ENCODE assay signal across 16 cellular contexts in the genomic region with DNA sequence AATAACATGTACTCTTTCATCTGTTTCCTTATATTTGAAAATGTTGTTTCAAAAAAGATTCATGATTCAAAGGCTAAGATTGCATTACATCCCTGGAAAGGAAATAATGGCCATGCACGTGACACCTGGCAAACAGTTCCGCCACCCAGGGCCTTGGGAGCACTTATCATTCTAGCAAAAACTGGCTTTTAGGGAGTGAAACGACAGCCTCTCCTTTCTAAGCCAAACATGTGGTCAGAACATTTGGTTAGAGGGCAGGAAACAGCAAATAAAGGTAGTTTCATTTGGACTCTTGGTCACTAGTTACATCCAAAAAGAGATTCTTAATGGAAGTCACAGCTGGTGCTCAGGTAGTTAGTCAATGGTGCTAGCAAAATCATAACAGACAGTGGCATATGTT.
DNase-seq lines count a peak whose midpoint lies in the region; ATAC-seq and TF ChIP-seq lines count a peak whose summit lies in the region.
"Had no signal": no experiment of that assay in that cellular context is flagged by ENCODE, and none has a peak within 500 bp of the region (broad histone marks: within the 10 kb centered on the region; RNA-seq: fewer than 3 reads in every experiment).

No MANE protein-coding gene starts in this region.

- no peaks in the 10 kb centered on the region for H4K20me1 ChIP-seq in PC-9 (ENCODE audit: insufficient read depth)

- H3K4me3 ChIP-seq in ACC112 (ENCODE audit: low read depth, low read length) (peak overlapping the region; percentile 21; the same call in 1 of the 2 replicates), adipocyte (ENCODE audit: low read length) (no peak overlapping the region), gastroesophageal sphincter (no peak overlapping the region), psoas muscle (no peak overlapping the region), PC-9 (no peak overlapping the region)
- H3K4me3 ChIP-seq: Peyer's patch, skin epidermis had no signal

- H3K4me2 ChIP-seq in PC-9: no peak overlapping the region

- H3K27ac Mint-ChIP-seq in activated naive CD4-positive, alpha-beta T cell treated with anti-CD3 and anti-CD28 coated beads for 36 hours: no peak overlapping the region
- H3K27ac Mint-ChIP-seq: T-helper 1 cell treated with Interleukin-12 subunit alpha and Interleukin-12 subunit beta and Interleukin-4 antibody, amounts not matched to agents 30 μg/mL and 1 μg/mL, for 36 hours had no signal

- H3F3A ChIP-seq in PC-9 (ENCODE audit: insufficient read depth, low read depth): no peaks in the 10 kb centered on the region

- H3K36me3 ChIP-seq in ACC112 (ENCODE audit: insufficient read depth, low read length) (no peaks in the 10 kb centered on the region), adipocyte (ENCODE audit: control insufficient read depth, insufficient read depth, low read length, severe bottlenecking) (no peaks in the 10 kb centered on the region), gastroesophageal sphincter (no peaks in the 10 kb centered on the region), psoas muscle (ENCODE audit: insufficient read depth in 1 of 2, low read depth in 1 of 2) (no peaks in the 10 kb centered on the region), PC-9 (ENCODE audit: low read depth) (no peaks in the 10 kb centered on the region)
- H3K36me3 ChIP-seq: Peyer's patch had no signal

- no peak for TF ChIP-seq EP300 in gastroesophageal sphincter (IDR thresholded peaks at IDR 0.05)

- H3K27ac ChIP-seq in ACC112 (ENCODE audit: low read depth, low read length): peak overlapping the region; percentile 59
- H3K27ac ChIP-seq in gastroesophageal sphincter: peak overlapping the region in 3 of 4 donors; percentile 39 to 57 (median 57)
- H3K27ac ChIP-seq in psoas muscle: peak overlapping the region; percentile 30
- no peak overlapping the region for H3K27ac ChIP-seq in PC-9

- H2AFZ ChIP-seq in ACC112 (ENCODE audit: low read length, unreplicated experiment): peak overlapping the region; percentile 20
- no peak overlapping the region for H2AFZ ChIP-seq in PC-9

- H3K4me3 Mint-ChIP-seq in activated naive CD4-positive, alpha-beta T cell treated with anti-CD3 and anti-CD28 coated beads for 36 hours: no peak overlapping the region
- H3K4me3 Mint-ChIP-seq: T-helper 1 cell treated with Interleukin-12 subunit alpha and Interleukin-12 subunit beta and Interleukin-4 antibody, amounts not matched to agents 30 μg/mL and 1 μg/mL, for 36 hours had no signal

- H3K4me1 ChIP-seq in ACC112 (ENCODE audit: control insufficient read depth, insufficient read depth, low read length, unreplicated experiment) (peaks cover 46% of the 10 kb centered on the region), adipocyte (ENCODE audit: control insufficient read depth, insufficient read depth, low read length) (peaks cover 35% of the 10 kb centered on the region), gastroesophageal sphincter (peaks cover 0 to 4% (median 0%) of the 10 kb centered on the region in 3 donors), psoas muscle (no peaks in the 10 kb centered on the region), PC-9 (replicated peaks; ENCODE audit: insufficient read depth) (no peaks in the 10 kb centered on the region)
- H3K4me1 ChIP-seq: Peyer's patch had no signal

- POLR2A ChIA-PET in PC-9 (lab: Charles Lee; ENCODE audit: unreplicated experiment): no interaction called here

- intact Hi-C loops in psoas muscle (cut with DNase I): no loop called here
- intact Hi-C loops in activated naive CD4-positive, alpha-beta T cell treated with anti-CD3 and anti-CD28 coated beads for 36 hours (cut with micrococcal nuclease): loop anchor here (5.0 kb wide), 2 partner anchors 33 to 93 kb away; no protein-coding TSS in a partner anchor
- intact Hi-C loops in PC-9 (cut with micrococcal nuclease; ENCODE audit: unreplicated experiment): no loop called here

- WGBS in gastroesophageal sphincter (ENCODE audit: low coverage in 1 of 2), 2 donors: 41 to 62% methylated on average over 3 of the region's 3 CpGs
- WGBS in psoas muscle, 3 donors: 16 to 29% (median 20%) methylated on average over 3 of the region's 3 CpGs

- no peaks in the 10 kb centered on the region for H3K79me2 ChIP-seq in ACC112 (ENCODE audit: control insufficient read depth, insufficient read depth, low read length, unreplicated experiment)
- no peaks in the 10 kb centered on the region for H3K79me2 ChIP-seq in PC-9 (ENCODE audit: low read depth)

- DNase-seq in adipocyte (ENCODE audit: low read depth) (no peak), psoas muscle (peak; percentile 59 to 66), EL (no peak), PC-9 (no peak), retina (no peak)
- no peak for DNase-seq in activated naive CD4-positive, alpha-beta T cell treated with anti-CD3 and anti-CD28 coated beads for 36 hours
- DNase-seq: activated CD4-positive, CD25-positive, alpha-beta regulatory T cell treated with anti-CD3 and anti-CD28 coated beads, Interleukin-2, amount 50 U/mL, for 72 hours; effector memory CD4-positive, alpha-beta T cell; kidney glomerular epithelial cell; NCI-H1105; NCI-H510A had no signal

- no peaks in the 10 kb centered on the region for H3K36me3 Mint-ChIP-seq in activated naive CD4-positive, alpha-beta T cell treated with anti-CD3 and anti-CD28 coated beads for 36 hours (ENCODE audit: low read depth)

- TF ChIP-seq POLR2A in gastroesophageal sphincter (IDR thresholded peaks at IDR 0.05): no peak

- H3K9me3 Mint-ChIP-seq in activated naive CD4-positive, alpha-beta T cell treated with anti-CD3 and anti-CD28 coated beads for 36 hours: no peaks in the 10 kb centered on the region
- H3K9me3 Mint-ChIP-seq: T-helper 1 cell treated with Interleukin-12 subunit alpha and Interleukin-12 subunit beta and Interleukin-4 antibody, amounts not matched to agents 30 μg/mL and 1 μg/mL, for 36 hours had no signal

- H3K4me1 Mint-ChIP-seq in activated naive CD4-positive, alpha-beta T cell treated with anti-CD3 and anti-CD28 coated beads for 36 hours (ENCODE audit: low read depth): peaks cover 6% of the 10 kb centered on the region

- H3K9me3 ChIP-seq in adipocyte (ENCODE audit: control insufficient read depth, low read length) (no peaks in the 10 kb centered on the region), gastroesophageal sphincter (no peaks in the 10 kb centered on the region), psoas muscle (no peaks in the 10 kb centered on the region), PC-9 (ENCODE audit: insufficient read depth, low read depth) (no peaks in the 10 kb centered on the region)
- H3K9me3 ChIP-seq: Peyer's patch had no signal

- no TSS peak for BruUV-seq in PC-9 (replicated peaks; lab: Mats Ljungman, UMichigan)

- CTCF ChIA-PET in activated naive CD4-positive, alpha-beta T cell treated with anti-CD3 and anti-CD28 coated beads for 36 hours (lab: Charles Lee): interaction anchor here (0.6 to 0.7 kb wide), 2 partner anchors 9 to 62 kb away, joined by 3 read pairs; no protein-coding TSS in a partner anchor
- CTCF ChIA-PET in PC-9 (lab: Charles Lee): no interaction called here

- TF ChIP-seq CTCF in gastroesophageal sphincter (IDR thresholded peaks at IDR 0.05) (no peak), psoas muscle (IDR thresholded peaks at IDR 0.05) (no peak), PC-9 (conservative IDR thresholded peaks at IDR 0.05) (no peak)

- peaks cover 6% of the 10 kb centered on the region for H3K27me3 Mint-ChIP-seq in activated naive CD4-positive, alpha-beta T cell treated with anti-CD3 and anti-CD28 coated beads for 36 hours (ENCODE audit: low read depth)

- H3K27me3 ChIP-seq in ACC112 (ENCODE audit: insufficient read depth, low read length): no peaks in the 10 kb centered on the region
- H3K27me3 ChIP-seq in adipocyte (replicated peaks; ENCODE audit: control insufficient read depth, insufficient read depth, low read length): no peaks in the 10 kb centered on the region
- no peaks in the 10 kb centered on the region for H3K27me3 ChIP-seq in gastroesophageal sphincter
- peaks cover 0 to 2% (median 0%) of the 10 kb centered on the region in 3 donors for H3K27me3 ChIP-seq in psoas muscle (ENCODE audit: insufficient read depth in 3 of 3, low read length in 2 of 3)
- no peaks in the 10 kb centered on the region for H3K27me3 ChIP-seq in PC-9 (ENCODE audit: insufficient read depth, low read depth)
- H3K27me3 ChIP-seq: Peyer's patch had no signal

- ATAC-seq in gastroesophageal sphincter (peak; percentile 82), psoas muscle (peak in 1 of 4 donors; percentile 58)

- no peaks in the 10 kb centered on the region for H3K9me2 ChIP-seq in PC-9 (ENCODE audit: insufficient read depth)

- H3K9ac ChIP-seq in adipocyte (ENCODE audit: low read length): peak overlapping the region; percentile 24

Comparison
In these comparisons a context has a peak if more than half of its experiments do, and no peak if none do; other contexts are left out.
1. DNase-seq: peak in psoas muscle (2 of 2); none in adipocyte (single experiment), EL (single experiment), activated naive CD4-positive, alpha-beta T cell treated with anti-CD3 and anti-CD28 coated beads for 36 hours (single experiment), PC-9 (0 of 2) and retina (single experiment).